ENCODE assay signal across 17 cellular contexts in the genomic region with DNA sequence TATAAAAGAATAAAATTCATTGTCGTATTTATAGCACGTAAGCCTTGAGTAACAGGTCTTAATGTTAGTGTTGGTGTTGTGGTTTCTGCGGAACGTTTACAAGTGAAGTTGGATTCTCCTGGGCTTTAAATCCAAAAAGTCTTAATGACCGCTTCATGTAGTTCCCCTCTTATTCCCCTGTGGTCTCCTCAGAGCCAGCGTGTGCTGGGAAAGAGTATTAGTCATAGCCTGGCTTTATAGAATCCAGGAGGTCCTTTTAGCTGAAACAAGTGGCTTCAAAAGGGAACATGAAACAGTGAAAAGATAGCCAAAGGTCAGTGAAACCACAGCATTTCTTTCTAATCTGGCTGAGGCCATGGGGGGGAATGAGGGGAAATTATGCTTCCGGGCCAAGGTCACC.
DNase-seq lines count a peak whose midpoint lies in the region; ATAC-seq and TF ChIP-seq lines count a peak whose summit lies in the region.
"Had no signal": no experiment of that assay in that cellular context is flagged by ENCODE, and none has a peak within 500 bp of the region (broad histone marks: within the 10 kb centered on the region; RNA-seq: fewer than 3 reads in every experiment).

No MANE protein-coding gene starts in this region.

- POLR2A ChIA-PET in HCT116 (lab: Charles Lee) = no interaction called here

- H3K4me1 ChIP-seq in HCT116 (ENCODE audit: control insufficient read depth in 1 of 2, insufficient read depth in 2 of 2, low read length in 2 of 2) = peaks cover 17 to 34% of the 10 kb centered on the region in 2 experiments

- in situ Hi-C loops in astrocyte of the spinal cord (cut with HindIII; ENCODE audit: low sequenced_read_pairs) = no loop called here

- H2AFZ ChIP-seq in HCT116 (ENCODE audit: low read depth, low read length, poor library complexity, severe bottlenecking) = no peak overlapping the region

- CTCF ChIA-PET in HCT116 (lab: Charles Lee) = no interaction called here

- H3K4me2 ChIP-seq in HCT116 (ENCODE audit: low read length) = peak overlapping the region; percentile 36

- BruUV-seq in HCT116 (replicated peaks; lab: Mats Ljungman, UMichigan) = no TSS peak

- no peaks in the 10 kb centered on the region for H3K9me3 Mint-ChIP-seq in activated naive CD8-positive, alpha-beta T cell treated with anti-CD3 and anti-CD28 coated beads for 36 hours
- H3K9me3 Mint-ChIP-seq: activated naive CD4-positive, alpha-beta T cell treated with anti-CD3 and anti-CD28 coated beads, Interleukin-2, amount 50 U/mL, for 24 hours; T-cell had no signal

- H3K27ac Mint-ChIP-seq in activated naive CD8-positive, alpha-beta T cell treated with anti-CD3 and anti-CD28 coated beads for 36 hours = no peak overlapping the region
- H3K27ac Mint-ChIP-seq: activated naive CD4-positive, alpha-beta T cell treated with anti-CD3 and anti-CD28 coated beads, Interleukin-2, amount 50 U/mL, for 24 hours; T-cell had no signal

- H3K4me3 ChIP-seq in AG09309 (ENCODE audit: control insufficient read depth, low read depth, low read length) (no peak overlapping the region), HCT116 (replicated peaks in 1 of 2; ENCODE audit: low read depth in 1 of 2, low read length in 2 of 2) (no peak overlapping the region), astrocyte of the spinal cord (ENCODE audit: low read depth, low read length) (no peak overlapping the region)
- H3K4me3 ChIP-seq: ovary had no signal

- H3K36me3 ChIP-seq in HCT116 (ENCODE audit: control insufficient read depth in 1 of 2, insufficient read depth in 2 of 2, low read length in 2 of 2) = no peaks in the 10 kb centered on the region
- H3K36me3 ChIP-seq: ovary had no signal

- H3K27ac ChIP-seq in HCT116 (ENCODE audit: low read depth, low read length) = no peak overlapping the region; the same call in 1 of the 2 replicates
- H3K27ac ChIP-seq: ovary had no signal

- ATAC-seq in HCT116 (peak; percentile 58), HG03520 (IDR thresholded peaks at IDR 0.05; ENCODE audit: unreplicated experiment) (no peak), GM19035 (IDR thresholded peaks at IDR 0.05; ENCODE audit: unreplicated experiment) (no peak)
- ATAC-seq: PC-3, T-cell had no signal

- no peak for TF ChIP-seq RAD21 in HCT116 (IDR thresholded peaks at IDR 0.05; ENCODE audit: low read depth)

- RAD21 ChIA-PET in HCT116 (lab: Charles Lee; ENCODE audit: low non-redundant PET in 1 of 2, low total read pairs in 2 of 2, uncharacterized antibody in 2 of 2, unreplicated experiment in 2 of 2) = no interaction called here

- H3K27me3 Mint-ChIP-seq in activated naive CD8-positive, alpha-beta T cell treated with anti-CD3 and anti-CD28 coated beads for 36 hours = no peaks in the 10 kb centered on the region
- H3K27me3 Mint-ChIP-seq: activated naive CD4-positive, alpha-beta T cell treated with anti-CD3 and anti-CD28 coated beads, Interleukin-2, amount 50 U/mL, for 24 hours had no signal

- TF ChIP-seq CTCF in AG09309 (IDR thresholded peaks at IDR 0.05; ENCODE audit: control insufficient read depth, insufficient read depth, low read depth, low read length, missing control alignments) (no peak), HCT116 (IDR thresholded peaks at IDR 0.05 in 2 of 3, conservative IDR thresholded peaks at IDR 0.05 in 1 of 3; ENCODE audit: borderline replicate concordance in 1 of 3, insufficient read depth in 1 of 3, low read depth in 2 of 3, low read length in 2 of 3) (no peak), astrocyte of the spinal cord (IDR thresholded peaks at IDR 0.05; ENCODE audit: low read depth, low read length) (no peak)

- DNase-seq in AG09309 (ENCODE audit: low read depth) (peak; percentile 80), HCT116 (ENCODE audit: low read depth, low spot score) (no peak), astrocyte of the spinal cord (ENCODE audit: low read depth, low spot score) (peak; percentile 87), iris pigment epithelial cell (ENCODE audit: low read depth) (peak; percentile 76), NCI-H1048 (lab: John Stamatoyannopoulos, UW) (no peak)
- no peak for DNase-seq in activated naive CD8-positive, alpha-beta T cell treated with anti-CD3 and anti-CD28 coated beads for 36 hours
- DNase-seq: activated CD8-positive, alpha-beta memory T cell treated with anti-CD3 and anti-CD28 coated beads, Interleukin-2, amount 50 U/mL, for 48 hours; NCI-H1417 treated with DMSO at 0.1 percent for 48 hours; NCI-H524 treated with DMSO at 0.1 percent for 48 hours; ovary; PC-3; stimulated activated CD8-positive, alpha-beta memory T cell treated with anti-CD3 and anti-CD28 coated beads, Interleukin-4, amount 100 ng/mL, for 48 hours; T-cell; trophoblast cell had no signal

- no peaks in the 10 kb centered on the region for H4K20me1 ChIP-seq in HCT116 (ENCODE audit: insufficient read depth)

- H3K9me3 ChIP-seq in HCT116 (ENCODE audit: control insufficient read depth in 1 of 2, insufficient read depth in 1 of 2, low read depth in 1 of 2, low read length in 2 of 2) = no peaks in the 10 kb centered on the region
- H3K9me3 ChIP-seq: ovary had no signal

- no peak overlapping the region for H3K4me3 Mint-ChIP-seq in activated naive CD8-positive, alpha-beta T cell treated with anti-CD3 and anti-CD28 coated beads for 36 hours
- H3K4me3 Mint-ChIP-seq: activated naive CD4-positive, alpha-beta T cell treated with anti-CD3 and anti-CD28 coated beads, Interleukin-2, amount 50 U/mL, for 24 hours; T-cell had no signal

- TF ChIP-seq POLR2A in HCT116 (IDR thresholded peaks at IDR 0.05; ENCODE audit: borderline replicate concordance, extremely low read depth, insufficient read depth, insufficient read length) = no peak

- H3K27me3 ChIP-seq in HCT116 (ENCODE audit: insufficient read depth, low read length) = no peaks in the 10 kb centered on the region
- H3K27me3 ChIP-seq: ovary had no signal

- no peaks in the 10 kb centered on the region for H3K4me1 Mint-ChIP-seq in activated naive CD8-positive, alpha-beta T cell treated with anti-CD3 and anti-CD28 coated beads for 36 hours
- H3K4me1 Mint-ChIP-seq: activated naive CD4-positive, alpha-beta T cell treated with anti-CD3 and anti-CD28 coated beads, Interleukin-2, amount 50 U/mL, for 24 hours; T-cell had no signal

- no peaks in the 10 kb centered on the region for H3K9me2 ChIP-seq in HCT116 (ENCODE audit: insufficient read depth)

- intact Hi-C loops in HCT116 (cut with micrococcal nuclease) = loop anchor here (10.0 kb wide), 1 partner anchor 379 kb away; no protein-coding TSS in a partner anchor

- H3K9ac ChIP-seq in HCT116 (ENCODE audit: low read length) = no peak overlapping the region

- H3K36me3 Mint-ChIP-seq in activated naive CD8-positive, alpha-beta T cell treated with anti-CD3 and anti-CD28 coated beads for 36 hours = no peaks in the 10 kb centered on the region
- H3K36me3 Mint-ChIP-seq: activated naive CD4-positive, alpha-beta T cell treated with anti-CD3 and anti-CD28 coated beads, Interleukin-2, amount 50 U/mL, for 24 hours; T-cell had no signal

- H3K79me2 ChIP-seq in HCT116 (ENCODE audit: insufficient read depth, low read length) = no peaks in the 10 kb centered on the region

TF ChIP-seq in HCT116, 20 proteins besides CTCF, POLR2A, EP300 and RAD21:
- no peak for TF ChIP-seq FOSL1 (IDR thresholded peaks at IDR 0.05; ENCODE audit: low read depth)
- no peak for TF ChIP-seq TCF7L2 (IDR thresholded peaks at IDR 0.05; ENCODE audit: borderline replicate concordance, extremely low read depth, insufficient read depth, insufficient read length)
- TF ChIP-seq JUND (IDR thresholded peaks at IDR 0.05) = peak; percentile 27; the same call in 1 of the 2 replicates
- TF ChIP-seq EGR1 (IDR thresholded peaks at IDR 0.05; ENCODE audit: low read depth) = no peak
- no peak for TF ChIP-seq ZNF274 (IDR thresholded peaks at IDR 0.05; ENCODE audit: low read depth, low read length)
- no peak; the same call in 1 of the 2 replicates for TF ChIP-seq CEBPB (IDR thresholded peaks at IDR 0.05; ENCODE audit: low read depth)
- TF ChIP-seq SP1 (IDR thresholded peaks at IDR 0.05; ENCODE audit: low read depth) = peak; percentile 45; the same call in 1 of the 2 replicates
- no peak for TF ChIP-seq EZH2 (IDR thresholded peaks at IDR 0.05)
- no peak for TF ChIP-seq ELF1 (IDR thresholded peaks at IDR 0.05; ENCODE audit: borderline replicate concordance, low read depth)
- no peak for TF ChIP-seq EZH2phosphoT487 (IDR thresholded peaks at IDR 0.05; ENCODE audit: borderline replicate concordance)
- TF ChIP-seq, protein P1, sequence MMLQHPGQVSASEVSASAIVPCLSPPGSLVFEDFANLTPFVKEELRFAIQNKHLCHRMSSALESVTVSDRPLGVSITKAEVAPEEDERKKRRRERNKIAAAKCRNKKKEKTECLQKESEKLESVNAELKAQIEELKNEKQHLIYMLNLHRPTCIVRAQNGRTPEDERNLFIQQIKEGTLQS (IDR thresholded peaks at IDR 0.05) = no peak

Comparison
In these comparisons a context has a peak if more than half of its experiments do, and no peak if none do; other contexts are left out.
1. DNase-seq: peak in AG09309 (single experiment), astrocyte of the spinal cord (single experiment) and iris pigment epithelial cell (single experiment); none in HCT116 (single experiment), NCI-H1048 (single experiment) and activated naive CD8-positive, alpha-beta T cell treated with anti-CD3 and anti-CD28 coated beads for 36 hours (single experiment).